ENCODE assay signal across 10 cellular contexts in genomic region chrX:149525903-149526302, GRCh38. TPM values are rescaled to one million over a fixed set of nuclear protein-coding genes. Genes with fewer than 3 reads are reported as not detected.
DNase-seq lines count a peak whose midpoint lies in the region; ATAC-seq and TF ChIP-seq lines count a peak whose summit lies in the region.
"Not testable (repeated sequence)": the region's sequence is repeated elsewhere in the genome, so short reads cannot be mapped to it uniquely, and the experiment has no call there.
"Had no signal": no experiment of that assay in that cellular context is flagged by ENCODE, and none has a peak within 500 bp of the region (broad histone marks: within the 10 kb centered on the region; RNA-seq: fewer than 3 reads in every experiment).

No MANE protein-coding gene starts in this region.

- not testable (repeated sequence) for H3K9me3 Mint-ChIP-seq in WTC11

- H3K4me1 ChIP-seq in HUES6 (ENCODE audit: control insufficient read depth, insufficient read depth, low read length); ascending aorta: not testable (repeated sequence)
- H3K4me1 ChIP-seq in right lobe of liver = peaks cover 0 to 10% (median 0%) of the 10 kb centered on the region in 4 donors

- H3K27ac Mint-ChIP-seq in WTC11 = not testable (repeated sequence)

- H3K27ac ChIP-seq in HUES6 (ENCODE audit: low read depth, low read length) (peak overlapping the region; percentile 65; the same call in 1 of the 2 replicates), ascending aorta (peak overlapping the region; percentile 27 to 66), substantia nigra (ENCODE audit: low read depth, low read length, poor library complexity, severe bottlenecking) (peak overlapping the region; percentile 58)
- not testable (repeated sequence) for H3K27ac ChIP-seq in right lobe of liver

- not testable (repeated sequence) for H3K4me3 ChIP-seq in HUES6 (ENCODE audit: low read depth, low read length); ascending aorta; right lobe of liver

- not testable (repeated sequence) for H3K27me3 ChIP-seq in HUES6 (ENCODE audit: control insufficient read depth, insufficient read depth, low read length); ascending aorta; right lobe of liver

- 29% methylated on average over 4 of the region's 5 CpGs for WGBS in right lobe of liver (ENCODE audit: insufficient coverage, low coverage, low lambda C conversion rate, missing lambda C conversion rate)

- not testable (repeated sequence) for TF ChIP-seq POLR2A in right lobe of liver (IDR thresholded peaks at IDR 0.05)

- H3K36me3 Mint-ChIP-seq in WTC11 = not testable (repeated sequence)

- CTCF ChIA-PET in WTC11 (lab: Charles Lee) = not testable (repeated sequence)

- peak overlapping the region; percentile 55 for H3K9ac ChIP-seq in HUES6 (ENCODE audit: low read length)

- not testable (repeated sequence) for DNase-seq in WTC11 (ENCODE audit: low spot score); ascending aorta (ENCODE audit: low spot score in 2 of 2); right lobe of liver; substantia nigra (lab: John Stamatoyannopoulos, UW)

- H3K4me3 Mint-ChIP-seq in WTC11 = not testable (repeated sequence)

- POLR2A ChIA-PET in WTC11 (lab: Charles Lee) = not testable (repeated sequence)

- H3K9me3 ChIP-seq in HUES6 (ENCODE audit: control insufficient read depth, insufficient read depth, low read depth, low read length); ascending aorta; right lobe of liver: not testable (repeated sequence)

- H3K27me3 Mint-ChIP-seq in WTC11 (ENCODE audit: low read depth) = not testable (repeated sequence)

- not testable (repeated sequence) for TF ChIP-seq CTCF in WTC11 (IDR thresholded peaks at IDR 0.05); ascending aorta (IDR thresholded peaks at IDR 0.05); right lobe of liver (IDR thresholded peaks at IDR 0.05)

- intact Hi-C loops in ascending aorta (cut with DNase I); right lobe of liver (cut with DNase I): not testable (repeated sequence)

- not testable (repeated sequence) for H3K36me3 ChIP-seq in HUES6 (ENCODE audit: control insufficient read depth, insufficient read depth, low read length); ascending aorta; right lobe of liver

- not testable (repeated sequence) for H3K4me1 Mint-ChIP-seq in WTC11

- ATAC-seq in GM18498 (IDR thresholded peaks at IDR 0.05; ENCODE audit: unreplicated experiment) (peak; percentile 66), GM21423 (IDR thresholded peaks at IDR 0.05; ENCODE audit: unreplicated experiment) (peak; percentile 41), HG02973 (IDR thresholded peaks at IDR 0.05; ENCODE audit: unreplicated experiment) (peak; percentile 29), WTC11 (peak; percentile 26), right lobe of liver (peak in 3 of 4 donors; percentile 7 to 24 (median 11))

RNA-seq across cellular contexts. Expression of gene EOLA1, which starts 14.9 kb away (rescaled TPM):
- total RNA-seq in WTC11 (2021) (5.4 to 7.7 TPM (median 6.1 TPM) in 3 replicates), ascending aorta (5.6 TPM), right lobe of liver (10 to 100 TPM in 4 of 6 experiments, 1 to 10 TPM in 2; 5.2 to 13.3 (median 11.7) TPM)

RNA-seq across cellular contexts. Expression of gene IDS, which starts 20.8 kb away (rescaled TPM):
- 13.3 to 21.7 TPM (median 18.0 TPM) in 3 replicates for total RNA-seq in WTC11 (2021)
- total RNA-seq in ascending aorta = 82.7 TPM
- total RNA-seq in right lobe of liver = 10 to 100 TPM; 12.7 to 27.3 (median 20.0) TPM

RNA-seq across cellular contexts. Expression of gene HSFX3, which starts 23.8 kb away (rescaled TPM):
- total RNA-seq in WTC11 (2021) = not detected in 3 replicates
- not detected for total RNA-seq in ascending aorta
- total RNA-seq in right lobe of liver = not detected
- total RNA-seq: esophagus squamous epithelium, K562 had no signal

Comparison
In these comparisons a context has a peak if more than half of its experiments do, and no peak if none do; other contexts are left out.
1. ATAC-seq: peak in every context shown above with its lines; median percentile 66 in GM18498; 41 in GM21423; 29 in HG02973; 26 in WTC11; 11 in right lobe of liver.